In the genomic region with DNA sequence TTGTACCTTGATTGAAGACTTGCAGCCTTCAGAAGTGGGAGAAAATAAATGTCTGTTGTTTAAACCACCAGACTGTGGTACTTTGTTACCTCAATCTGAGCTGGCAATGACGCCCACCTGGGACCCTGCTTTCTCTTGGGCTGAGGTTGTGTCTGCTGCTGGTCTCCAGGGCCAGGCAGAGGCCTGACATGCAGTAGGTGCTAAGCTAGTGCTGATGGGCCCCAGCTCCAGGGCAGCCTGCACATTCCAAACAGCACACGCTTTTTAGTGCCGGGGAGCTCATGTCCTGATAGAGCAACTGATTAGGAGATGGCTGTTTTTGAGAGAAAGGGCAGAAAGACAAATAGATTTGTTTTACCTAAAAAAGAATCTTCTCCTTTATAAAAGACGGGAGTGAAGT, we compare ENCODE assay signal across 1 cellular context.
TF ChIP-seq lines count a peak whose summit lies in the region.

No MANE protein-coding gene starts in this region.

TF ChIP-seq in HepG2, 621 proteins besides CTCF, POLR2A, EP300 and RAD21:
- TF ChIP-seq NFE2 (CRISPR knock-in tag; IDR thresholded peaks at IDR 0.05) (no peak), ZMYM2 (CRISPR knock-in tag; IDR thresholded peaks at IDR 0.05) (no peak), KLF12 (CRISPR knock-in tag; IDR thresholded peaks at IDR 0.05; ENCODE audit: borderline replicate concordance) (no peak), PAWR (CRISPR knock-in tag; IDR thresholded peaks at IDR 0.05; ENCODE audit: borderline replicate concordance) (no peak), ZNF761 (CRISPR knock-in tag; conservative IDR thresholded peaks at IDR 0.05) (no peak), ARID2 (CRISPR knock-in tag; IDR thresholded peaks at IDR 0.05; ENCODE audit: borderline replicate concordance) (no peak)
